Comparison of ENCODE assay signal across 8 cellular contexts in genomic region chr9:106864533-106865143, GRCh38. TPM values are rescaled to one million over a fixed set of nuclear protein-coding genes. Genes with fewer than 3 reads are reported as not detected.
DNase-seq lines count a peak whose midpoint lies in the region; ATAC-seq lines count a peak whose summit lies in the region.

No MANE protein-coding gene starts in this region.

- peak overlapping the region; percentile 11 for H3K27ac ChIP-seq in effector memory CD4-positive, alpha-beta T cell (ENCODE audit: insufficient read depth, low read length, poor library complexity, severe bottlenecking)
- peak overlapping the region; percentile 86 for H3K27ac ChIP-seq in muscle layer of duodenum (ENCODE audit: low read length)

- H3K9me3 ChIP-seq in effector memory CD4-positive, alpha-beta T cell (ENCODE audit: control insufficient read depth, low read length): no peaks in the 10 kb centered on the region
- no peaks in the 10 kb centered on the region for H3K9me3 ChIP-seq in muscle layer of duodenum (ENCODE audit: control insufficient read depth in 1 of 2, low read length in 2 of 2)

- ATAC-seq in HG03045 (IDR thresholded peaks at IDR 0.05; ENCODE audit: unreplicated experiment) (no peak), HG02884 (IDR thresholded peaks at IDR 0.05; ENCODE audit: unreplicated experiment) (no peak)

- no peaks in the 10 kb centered on the region for H3K4me1 ChIP-seq in effector memory CD4-positive, alpha-beta T cell (ENCODE audit: control insufficient read depth, insufficient read depth, low read length, poor library complexity, severe bottlenecking)
- peaks cover 10 to 36% of the 10 kb centered on the region in 2 donors for H3K4me1 ChIP-seq in muscle layer of duodenum (ENCODE audit: control insufficient read depth in 1 of 2, insufficient read depth in 2 of 2, low read length in 2 of 2)

- H3K36me3 ChIP-seq in effector memory CD4-positive, alpha-beta T cell (ENCODE audit: control insufficient read depth, insufficient read depth, low read length): peaks cover 4% of the 10 kb centered on the region
- H3K36me3 ChIP-seq in muscle layer of duodenum (ENCODE audit: control insufficient read depth in 1 of 2, insufficient read depth in 2 of 2, low read length in 2 of 2): no peaks in the 10 kb centered on the region

- DNase-seq in Daoy (ENCODE audit: low read depth) (peak; percentile 63), NCI-H2171 treated with DMSO at 0.1 percent for 48 hours (lab: John Stamatoyannopoulos, UW) (peak; percentile 62), AML-193 (lab: John Stamatoyannopoulos, UW) (no peak), NCI-H510A (lab: John Stamatoyannopoulos, UW) (no peak)
- no peak for DNase-seq in effector memory CD4-positive, alpha-beta T cell

- H3K4me3 ChIP-seq in effector memory CD4-positive, alpha-beta T cell (ENCODE audit: insufficient read depth, low read depth, low read length, poor library complexity, severe bottlenecking): no peak overlapping the region
- H3K4me3 ChIP-seq in muscle layer of duodenum (ENCODE audit: low read depth in 1 of 2, low read length in 2 of 2): peak overlapping the region; percentile 77 to 92

- peaks cover 15% of the 10 kb centered on the region for H3K27me3 ChIP-seq in effector memory CD4-positive, alpha-beta T cell (replicated peaks; ENCODE audit: control insufficient read depth, insufficient read depth, low read length, poor library complexity, severe bottlenecking)
- H3K27me3 ChIP-seq in muscle layer of duodenum (ENCODE audit: low read depth, low read length): no peaks in the 10 kb centered on the region

RNA-seq across cellular contexts. Expression of gene ZNF462, which starts 1.7 kb away (rescaled TPM):
- total RNA-seq in Daoy (2014; rRNA removed; shearing (Covaris generic)): 15.7 and 20.6 TPM in 2 replicates

Comparison
In these comparisons a context has a peak if more than half of its experiments do, and no peak if none do; other contexts are left out.
1. DNase-seq: peak in Daoy (single experiment) and NCI-H2171 treated with DMSO at 0.1 percent for 48 hours (single experiment); none in effector memory CD4-positive, alpha-beta T cell (0 of 3), AML-193 (0 of 2) and NCI-H510A (single experiment).